In the genomic region with DNA sequence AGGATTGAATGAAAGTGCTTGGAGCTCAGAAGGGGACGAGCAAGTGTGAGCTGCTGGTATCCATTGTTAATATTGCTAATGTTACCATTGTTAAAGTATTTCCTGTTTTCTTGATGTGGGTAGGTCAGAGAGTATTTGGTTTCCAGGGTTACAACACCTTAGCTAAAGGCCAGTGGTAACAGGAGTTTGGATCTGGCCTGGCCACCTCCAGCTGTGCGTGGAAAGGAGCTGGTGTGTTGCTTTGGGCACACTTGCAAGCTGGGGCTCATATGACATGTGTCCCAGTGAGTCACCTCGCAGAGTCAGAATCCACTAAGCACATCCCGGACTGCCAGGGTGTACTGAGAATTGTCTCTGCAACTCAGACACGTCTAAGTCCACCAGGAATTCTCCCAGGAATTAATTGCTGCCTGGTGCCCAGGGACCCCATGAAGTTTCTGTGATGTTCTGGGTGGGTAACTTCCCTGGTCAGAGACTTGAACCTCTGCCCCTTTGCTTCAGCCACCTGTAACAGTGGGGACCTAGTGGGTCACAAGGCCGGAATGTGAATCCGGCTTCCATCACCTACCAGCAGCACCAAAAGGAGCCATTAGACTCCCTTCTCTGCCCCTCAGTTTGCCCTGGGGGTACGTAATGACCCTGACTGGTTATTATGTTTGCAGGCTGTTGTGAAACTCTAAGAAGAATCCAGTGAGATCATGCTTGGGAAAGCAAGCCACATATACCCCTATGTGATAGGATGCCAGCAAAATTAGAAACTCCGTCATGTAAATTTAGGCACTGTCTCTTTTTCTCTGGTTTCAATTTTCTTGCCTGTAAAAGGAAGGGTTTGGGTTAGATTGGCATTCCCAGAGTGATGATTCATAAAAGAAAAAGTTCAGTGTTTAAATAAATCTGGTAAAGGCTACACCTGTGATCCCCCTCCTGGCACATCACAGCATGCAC, we compare ENCODE assay signal across 18 cellular contexts. TPM values are rescaled to one million over a fixed set of nuclear protein-coding genes. Genes with fewer than 3 reads are reported as not detected.
DNase-seq lines count a peak whose midpoint lies in the region; ATAC-seq, FAIRE-seq and TF ChIP-seq lines count a peak whose summit lies in the region.
"Had no signal": no experiment of that assay in that cellular context is flagged by ENCODE, and none has a peak within 500 bp of the region (broad histone marks: within the 10 kb centered on the region; RNA-seq: fewer than 3 reads in every experiment).

No MANE protein-coding gene starts in this region.

- no peak overlapping the region for H3K27ac ChIP-seq in brain microvascular endothelial cell
- H3K27ac ChIP-seq: body of pancreas, hepatocyte, transverse colon had no signal

- FAIRE-seq in GM12891 (lab: Jason Lieb, UNC): no peak
- FAIRE-seq: D721Med, RCC 7860 had no signal

- in situ Hi-C loops in brain microvascular endothelial cell (cut with HindIII; ENCODE audit: low pct_ligation_motif_present, low sequenced_read_pairs): no loop called here

- ATAC-seq in HG03025 (IDR thresholded peaks at IDR 0.05; ENCODE audit: low FRiP score, unreplicated experiment) (no peak), HG02642 (IDR thresholded peaks at IDR 0.05; ENCODE audit: poor library complexity, unreplicated experiment) (no peak), GM18505 (IDR thresholded peaks at IDR 0.05; ENCODE audit: unreplicated experiment) (no peak)
- ATAC-seq: body of pancreas; effector memory CD8-positive, alpha-beta T cell had no signal

- TF ChIP-seq POLR2A in GM12891 (IDR thresholded peaks at IDR 0.05; ENCODE audit: low read depth, low read length) (no peak), GM18505 (IDR thresholded peaks at IDR 0.05; ENCODE audit: borderline replicate concordance, extremely low read depth, insufficient read depth, insufficient read length) (no peak)

- H3K36me3 ChIP-seq in brain microvascular endothelial cell (replicated peaks): no peaks in the 10 kb centered on the region
- H3K36me3 ChIP-seq: transverse colon had no signal

- H3K4me3 ChIP-seq in HFF-Myc (replicated peaks; ENCODE audit: low read depth, low read length) (no peak overlapping the region), brain microvascular endothelial cell (ENCODE audit: low read depth, low read length) (no peak overlapping the region)
- H3K4me3 ChIP-seq: body of pancreas, hepatocyte, lung, transverse colon had no signal

- DNase-seq in A172 (ENCODE audit: low spot score): peak; percentile 60
- DNase-seq in HFF-Myc (ENCODE audit: extremely low read depth, low read depth): peak; percentile 51
- DNase-seq in brain microvascular endothelial cell: peak; percentile 10
- peak; percentile 44 for DNase-seq in iPS-NIHi7 (ENCODE audit: extremely low spot score)
- no peak for DNase-seq in GM12891 (ENCODE audit: insufficient read length, low spot score)
- DNase-seq: activated CD4-positive, alpha-beta T cell treated with anti-CD3 and anti-CD28 coated beads, Interleukin-2, amount 50 U/mL, for 48 hours; body of pancreas; effector memory CD8-positive, alpha-beta T cell; NCI-H1436 treated with DMSO at 0.1 percent for 48 hours; NCI-H510A; transverse colon had no signal

- no peak for TF ChIP-seq CTCF in HFF-Myc (IDR thresholded peaks at IDR 0.05; ENCODE audit: low read depth, low read length, missing control alignments)
- TF ChIP-seq CTCF in brain microvascular endothelial cell (IDR thresholded peaks at IDR 0.05; ENCODE audit: low read depth, low read length, missing control alignments): no peak

- no peaks in the 10 kb centered on the region for H3K27me3 ChIP-seq in brain microvascular endothelial cell (replicated peaks)
- H3K27me3 ChIP-seq: body of pancreas, hepatocyte, transverse colon had no signal

TF ChIP-seq in GM12891, 5 proteins besides CTCF, POLR2A, EP300 and RAD21:
- TF ChIP-seq POU2F2 (IDR thresholded peaks at IDR 0.05; ENCODE audit: low read depth, low read length): no peak
- TF ChIP-seq TAF1 (IDR thresholded peaks at IDR 0.05; ENCODE audit: low read depth, low read length): no peak
- TF ChIP-seq PAX5 (IDR thresholded peaks at IDR 0.05; ENCODE audit: insufficient read depth, low read length, severe bottlenecking): no peak
- no peak for TF ChIP-seq POLR2AphosphoS5 (IDR thresholded peaks at IDR 0.05; ENCODE audit: low read depth, low read length)
- no peak for TF ChIP-seq SPI1 (IDR thresholded peaks at IDR 0.05; ENCODE audit: low read depth, low read length)

RNA-seq across cellular contexts. Expression of a gene that starts 12.8 kb away (rescaled TPM):
- 6.4 and 7.4 TPM in 2 replicates for total RNA-seq in A172 (2014; rRNA removed; shearing (Covaris generic))
- polyA plus RNA-seq in GM12891 (2012; ENCODE audit: low read depth, missing spikeins): not detected
- total RNA-seq: body of pancreas had no signal
